9 cellular contexts compared by ENCODE assay signal in the genomic region with DNA sequence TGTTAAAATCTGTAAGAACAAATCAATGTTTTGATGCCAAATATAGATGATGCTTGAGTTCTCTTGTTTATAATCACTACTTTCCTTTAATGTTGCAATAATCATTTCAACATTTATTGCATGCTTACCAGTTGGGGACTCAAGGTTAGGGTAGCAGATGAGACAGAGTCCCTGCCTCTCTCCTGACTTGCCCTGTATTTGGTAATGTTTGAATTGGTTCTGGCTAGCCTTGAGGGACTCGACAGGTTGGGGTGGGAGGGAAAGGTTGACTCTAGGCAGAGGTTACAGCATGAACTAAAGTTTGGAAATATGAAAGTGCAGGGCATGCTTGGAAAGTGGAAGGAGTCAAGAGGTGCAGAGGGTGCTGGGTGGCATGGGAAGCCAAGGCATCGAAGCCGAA. TPM values are rescaled to one million over a fixed set of nuclear protein-coding genes. Genes with fewer than 3 reads are reported as not detected.
DNase-seq lines count a peak whose midpoint lies in the region; ATAC-seq and TF ChIP-seq lines count a peak whose summit lies in the region.
"Had no signal": no experiment of that assay in that cellular context is flagged by ENCODE, and none has a peak within 500 bp of the region (broad histone marks: within the 10 kb centered on the region; RNA-seq: fewer than 3 reads in every experiment).

No MANE protein-coding gene starts in this region.

- DNase-seq in activated CD8-positive, alpha-beta memory T cell treated with anti-CD3 and anti-CD28 coated beads, Interleukin-2, amount 10 ng/mL, durations not matched to agents 7 days and 5 days = no peak
- DNase-seq in activated CD8-positive, alpha-beta memory T cell treated with anti-CD3 and anti-CD28 coated beads, Interleukin-2, amount 50 U/mL, for 4 hours = no peak
- DNase-seq in activated B cell treated with CpG ODN at 0.5 μM for 24 hours (no peak), glutamatergic neuron (no peak), NCI-H2029 treated with DMSO at 0.1 percent for 48 hours (lab: John Stamatoyannopoulos, UW) (no peak), DMS114 treated with DMSO at 0.1 percent for 48 hours (lab: John Stamatoyannopoulos, UW; ENCODE audit: unreplicated experiment) (no peak)
- peak in 1 of 2 donors; percentile 48 for DNase-seq in stimulated activated effector memory CD8-positive, alpha-beta T cell treated with anti-CD3 and anti-CD28 coated beads, Interleukin-12 subunit alpha, Interleukin-12 subunit beta, amount 100 ng/mL, for 72 hours (ENCODE audit: low spot score in 2 of 2)
- DNase-seq: C1 segment of cervical spinal cord had no signal

- peaks cover 3% of the 10 kb centered on the region for H3K36me3 Mint-ChIP-seq in activated CD8-positive, alpha-beta memory T cell treated with anti-CD3 and anti-CD28 coated beads, Interleukin-2, amount 10 ng/mL, durations not matched to agents 7 days and 5 days
- H3K36me3 Mint-ChIP-seq in activated B cell treated with CpG ODN at 0.5 μM for 24 hours (ENCODE audit: low read depth) (peaks cover 4% of the 10 kb centered on the region), glutamatergic neuron (ENCODE audit: unreplicated experiment) (no peaks in the 10 kb centered on the region)
- H3K36me3 Mint-ChIP-seq in stimulated activated effector memory CD8-positive, alpha-beta T cell treated with anti-CD3 and anti-CD28 coated beads, Interleukin-12 subunit alpha, Interleukin-12 subunit beta, amount 100 ng/mL, for 72 hours = peaks cover 6% of the 10 kb centered on the region

- intact Hi-C loops in activated B cell treated with CpG ODN at 0.5 μM for 24 hours (cut with micrococcal nuclease) = loop anchor here (2.0 kb wide), 1 partner anchor 13 kb away; no protein-coding TSS in a partner anchor

- peaks cover 51% of the 10 kb centered on the region for H3K4me1 Mint-ChIP-seq in activated CD8-positive, alpha-beta memory T cell treated with anti-CD3 and anti-CD28 coated beads, Interleukin-2, amount 10 ng/mL, durations not matched to agents 7 days and 5 days
- H3K4me1 Mint-ChIP-seq in activated B cell treated with CpG ODN at 0.5 μM for 24 hours (peaks cover 60% of the 10 kb centered on the region), glutamatergic neuron (ENCODE audit: low read depth, unreplicated experiment) (peaks cover 20% of the 10 kb centered on the region)
- H3K4me1 Mint-ChIP-seq in stimulated activated effector memory CD8-positive, alpha-beta T cell treated with anti-CD3 and anti-CD28 coated beads, Interleukin-12 subunit alpha, Interleukin-12 subunit beta, amount 100 ng/mL, for 72 hours = peaks cover 50% of the 10 kb centered on the region

- H3K4me3 Mint-ChIP-seq in activated CD8-positive, alpha-beta memory T cell treated with anti-CD3 and anti-CD28 coated beads, Interleukin-2, amount 10 ng/mL, durations not matched to agents 7 days and 5 days = peak overlapping the region; percentile 88
- H3K4me3 Mint-ChIP-seq in activated B cell treated with CpG ODN at 0.5 μM for 24 hours = peak overlapping the region; percentile 32
- H3K4me3 Mint-ChIP-seq in glutamatergic neuron (ENCODE audit: unreplicated experiment) = peak overlapping the region; percentile 92
- peak overlapping the region; percentile 69 for H3K4me3 Mint-ChIP-seq in stimulated activated effector memory CD8-positive, alpha-beta T cell treated with anti-CD3 and anti-CD28 coated beads, Interleukin-12 subunit alpha, Interleukin-12 subunit beta, amount 100 ng/mL, for 72 hours

- ATAC-seq in activated CD8-positive, alpha-beta memory T cell treated with anti-CD3 and anti-CD28 coated beads, Interleukin-2, amount 10 ng/mL, durations not matched to agents 7 days and 5 days = no peak
- no peak for ATAC-seq in activated B cell treated with CpG ODN at 0.5 μM for 24 hours (ENCODE audit: low read depth)
- no peak for ATAC-seq in stimulated activated effector memory CD8-positive, alpha-beta T cell treated with anti-CD3 and anti-CD28 coated beads, Interleukin-12 subunit alpha, Interleukin-12 subunit beta, amount 100 ng/mL, for 72 hours
- ATAC-seq in HG02571 (IDR thresholded peaks at IDR 0.05; ENCODE audit: unreplicated experiment) = no peak

- POLR2A ChIA-PET in activated B cell treated with CpG ODN at 0.5 μM for 24 hours (lab: Charles Lee) = no interaction called here

- H3K27me3 Mint-ChIP-seq in activated CD8-positive, alpha-beta memory T cell treated with anti-CD3 and anti-CD28 coated beads, Interleukin-2, amount 10 ng/mL, durations not matched to agents 7 days and 5 days = no peaks in the 10 kb centered on the region
- H3K27me3 Mint-ChIP-seq in activated B cell treated with CpG ODN at 0.5 μM for 24 hours (no peaks in the 10 kb centered on the region), glutamatergic neuron (ENCODE audit: unreplicated experiment) (peaks cover 9% of the 10 kb centered on the region)

- CTCF ChIA-PET in activated CD8-positive, alpha-beta memory T cell treated with anti-CD3 and anti-CD28 coated beads, Interleukin-2, amount 10 ng/mL, durations not matched to agents 7 days and 5 days (lab: Charles Lee) = no interaction called here
- CTCF ChIA-PET in activated B cell treated with CpG ODN at 0.5 μM for 24 hours (lab: Charles Lee) = no interaction called here

- peak overlapping the region; percentile 1 for H3K27ac Mint-ChIP-seq in activated CD8-positive, alpha-beta memory T cell treated with anti-CD3 and anti-CD28 coated beads, Interleukin-2, amount 10 ng/mL, durations not matched to agents 7 days and 5 days
- H3K27ac Mint-ChIP-seq in activated B cell treated with CpG ODN at 0.5 μM for 24 hours (peak overlapping the region; percentile 61), glutamatergic neuron (ENCODE audit: unreplicated experiment) (no peak overlapping the region)
- H3K27ac Mint-ChIP-seq in stimulated activated effector memory CD8-positive, alpha-beta T cell treated with anti-CD3 and anti-CD28 coated beads, Interleukin-12 subunit alpha, Interleukin-12 subunit beta, amount 100 ng/mL, for 72 hours = peak overlapping the region; percentile 43

- H3K9me3 Mint-ChIP-seq in activated CD8-positive, alpha-beta memory T cell treated with anti-CD3 and anti-CD28 coated beads, Interleukin-2, amount 10 ng/mL, durations not matched to agents 7 days and 5 days (ENCODE audit: low read depth) = no peaks in the 10 kb centered on the region
- no peaks in the 10 kb centered on the region for H3K9me3 Mint-ChIP-seq in activated B cell treated with CpG ODN at 0.5 μM for 24 hours
- peaks cover 1% of the 10 kb centered on the region for H3K9me3 Mint-ChIP-seq in glutamatergic neuron (ENCODE audit: unreplicated experiment)
- H3K9me3 Mint-ChIP-seq in stimulated activated effector memory CD8-positive, alpha-beta T cell treated with anti-CD3 and anti-CD28 coated beads, Interleukin-12 subunit alpha, Interleukin-12 subunit beta, amount 100 ng/mL, for 72 hours = no peaks in the 10 kb centered on the region

- no peak for TF ChIP-seq CTCF in activated B cell treated with CpG ODN at 0.5 μM for 24 hours (IDR thresholded peaks at IDR 0.05)
- no peak for TF ChIP-seq CTCF in glutamatergic neuron (IDR thresholded peaks at IDR 0.05; ENCODE audit: partially characterized antibody, unreplicated experiment)

RNA-seq across cellular contexts. Expression of a gene that starts 2.0 kb away (rescaled TPM):
- total RNA-seq in activated CD8-positive, alpha-beta memory T cell treated with anti-CD3 and anti-CD28 coated beads, Interleukin-2, amount 10 ng/mL, durations not matched to agents 7 days and 5 days = 10 to 100 TPM; 22.0 to 25.9 TPM
- total RNA-seq in activated B cell treated with CpG ODN at 0.5 μM for 24 hours (32.0 and 36.1 TPM in 2 replicates), glutamatergic neuron (ENCODE audit: unreplicated experiment) (27.6 TPM)

Comparison
In these comparisons a context has a peak if more than half of its experiments do, and no peak if none do; other contexts are left out.
1. H3K4me3 Mint-ChIP-seq: peak in every context shown above with its lines; median percentile 92 in glutamatergic neuron; 88 in activated CD8-positive, alpha-beta memory T cell treated with anti-CD3 and anti-CD28 coated beads, Interleukin-2, amount 10 ng/mL, durations not matched to agents 7 days and 5 days; 69 in stimulated activated effector memory CD8-positive, alpha-beta T cell treated with anti-CD3 and anti-CD28 coated beads, Interleukin-12 subunit alpha, Interleukin-12 subunit beta, amount 100 ng/mL, for 72 hours; 32 in activated B cell treated with CpG ODN at 0.5 μM for 24 hours.